ENCODE assay signal across 21 cellular contexts in genomic region chr7:47814905-47815613, GRCh38.
DNase-seq lines count a peak whose midpoint lies in the region; ATAC-seq and TF ChIP-seq lines count a peak whose summit lies in the region.
"Had no signal": no experiment of that assay in that cellular context is flagged by ENCODE, and none has a peak within 500 bp of the region (broad histone marks: within the 10 kb centered on the region; RNA-seq: fewer than 3 reads in every experiment).

No MANE protein-coding gene starts in this region.

- no peaks in the 10 kb centered on the region for H3K9me3 Mint-ChIP-seq in naive B cell
- H3K9me3 Mint-ChIP-seq: CD14-positive monocyte had no signal

- H3K9ac ChIP-seq in NT2/D1 (ENCODE audit: insufficient read length, low read depth) = no peak overlapping the region
- H3K9ac ChIP-seq: KMS-11, SK-N-SH had no signal

- H3K27me3 ChIP-seq in NT2/D1 (ENCODE audit: insufficient read depth, insufficient read length) = no peaks in the 10 kb centered on the region
- H3K27me3 ChIP-seq: Peyer's patch had no signal

- H3K4me3 ChIP-seq in NT2/D1 (ENCODE audit: insufficient read length, low read depth) (no peak overlapping the region), fibroblast of pulmonary artery (replicated peaks; ENCODE audit: low read depth, low read length) (no peak overlapping the region)
- H3K4me3 ChIP-seq: Peyer's patch had no signal

- no peak for ATAC-seq in naive B cell (ENCODE audit: low read depth in 2 of 2)
- no peak for ATAC-seq in GM19395 (IDR thresholded peaks at IDR 0.05; ENCODE audit: unreplicated experiment)
- no peak for ATAC-seq in GM19397 (IDR thresholded peaks at IDR 0.05; ENCODE audit: unreplicated experiment)

- H3K27me3 Mint-ChIP-seq in naive B cell = peaks cover 0 to 7% (median 0%) of the 10 kb centered on the region in 3 donors

- H3K9me3 ChIP-seq in NT2/D1 (ENCODE audit: insufficient read depth, low read length) = no peaks in the 10 kb centered on the region
- H3K9me3 ChIP-seq: Peyer's patch, SK-N-SH had no signal

- H3K4me1 Mint-ChIP-seq in naive B cell = peaks cover 11 to 27% (median 15%) of the 10 kb centered on the region in 3 donors

- H3K4me3 Mint-ChIP-seq in naive B cell = no peak overlapping the region
- H3K4me3 Mint-ChIP-seq: CD14-positive monocyte had no signal

- peak overlapping the region in 4 of 6 donors; percentile 2 to 59 (median 33) for H3K27ac Mint-ChIP-seq in naive B cell

- peaks cover 7% of the 10 kb centered on the region for H3K4me1 ChIP-seq in NT2/D1 (ENCODE audit: insufficient read depth, insufficient read length)
- H3K4me1 ChIP-seq: Peyer's patch had no signal

- H3K36me3 Mint-ChIP-seq in naive B cell = no peaks in the 10 kb centered on the region
- H3K36me3 Mint-ChIP-seq: CD14-positive monocyte had no signal

- H3K36me3 ChIP-seq in NT2/D1 (ENCODE audit: insufficient read depth, insufficient read length, low read length) = no peaks in the 10 kb centered on the region
- H3K36me3 ChIP-seq: Peyer's patch had no signal

- DNase-seq in ELF-1 (ENCODE audit: low read depth, low spot score) (peak; percentile 89), NT2/D1 (ENCODE audit: low read depth, low spot score) (peak; percentile 87), fibroblast of pulmonary artery (ENCODE audit: low read depth) (peak; percentile 22), naive B cell (no peak), LoVo (ENCODE audit: low spot score) (no peak)
- DNase-seq in effector CD8-positive, alpha-beta T cell (lab: John Stamatoyannopoulos, UW) = no peak
- DNase-seq: AML-193, DMS 273 treated with DMSO at 0.1 percent for 48 hours, EL, MM.1S, NCI-H1105, NCI-H1694, NCI-H2227 treated with DMSO at 0.1 percent for 48 hours, NCI-H524 treated with DMSO at 0.1 percent for 48 hours, Peyer's patch, Right ventricle myocardium superior, SK-N-SH had no signal

- no peak for TF ChIP-seq CTCF in fibroblast of pulmonary artery (IDR thresholded peaks at IDR 0.05; ENCODE audit: low read length, missing control alignments)

Comparison
In these comparisons a context has a peak if more than half of its experiments do, and no peak if none do; other contexts are left out.
1. DNase-seq: peak in ELF-1 (single experiment), NT2/D1 (single experiment) and fibroblast of pulmonary artery (single experiment); none in naive B cell (single experiment), LoVo (single experiment) and effector CD8-positive, alpha-beta T cell (single experiment).